ENCODE assay signal across 19 cellular contexts in genomic region chr14:78446807-78447206, GRCh38.
A peak's percentile ranks its signal among the peaks of the same experiment; 100 is the strongest.
DNase-seq lines count a peak whose midpoint lies in the region; FAIRE-seq and TF ChIP-seq lines count a peak whose summit lies in the region.
"Had no signal": no experiment of that assay in that cellular context is flagged by ENCODE, and none has a peak within 500 bp of the region (broad histone marks: within the 10 kb centered on the region; RNA-seq: fewer than 3 reads in every experiment).

No MANE protein-coding gene starts in this region.

- dilution Hi-C loops in endothelial cell of umbilical vein (cut with MboI; ENCODE audit: extremely low pct_ligation_motif_present, low sequenced_read_pairs), result no loop called here

- H3K18ac ChIP-seq in mesendoderm (ENCODE audit: low read length), result no peak overlapping the region

- H2BK15ac ChIP-seq in mesendoderm (replicated peaks; ENCODE audit: low read depth), result no peak overlapping the region

- in situ Hi-C loops in HAP-1 (cut with MboI; ENCODE audit: low sequenced_read_pairs), result no loop called here

- TF ChIP-seq EP300 in esophagus muscularis mucosa (IDR thresholded peaks at IDR 0.05), result no peak

- H3K4me1 Mint-ChIP-seq in immature natural killer cell, result no peaks in the 10 kb centered on the region
- H3K4me1 Mint-ChIP-seq: activated naive CD8-positive, alpha-beta T cell treated with anti-CD3 and anti-CD28 coated beads for 36 hours; central memory CD8-positive, alpha-beta T cell had no signal

- H3K79me2 ChIP-seq in endothelial cell of umbilical vein (ENCODE audit: control insufficient read depth, insufficient read depth, low read length) (no peaks in the 10 kb centered on the region), mesendoderm (ENCODE audit: control insufficient read depth, insufficient read depth, low read length) (no peaks in the 10 kb centered on the region)

- WGBS in mesendoderm (ENCODE audit: extremely low coverage, insufficient coverage, low lambda C conversion rate), result no CpG with 5 or more reads among the region's 3 CpGs
- 23% methylated on average over 3 of the region's 3 CpGs for WGBS in esophagus muscularis mucosa

- TF ChIP-seq POLR2A in endothelial cell of umbilical vein (IDR thresholded peaks at IDR 0.05; ENCODE audit: low read depth, low read length) (no peak), esophagus muscularis mucosa (IDR thresholded peaks at IDR 0.05; ENCODE audit: low read depth) (no peak)

- H3K27me3 ChIP-seq in endothelial cell of umbilical vein (ENCODE audit: control insufficient read depth in 2 of 2, insufficient read depth in 2 of 2, low read length in 2 of 2) (no peaks in the 10 kb centered on the region), mesendoderm (ENCODE audit: insufficient read depth, low read length, poor library complexity) (no peaks in the 10 kb centered on the region), HAP-1 (ENCODE audit: low read depth) (no peaks in the 10 kb centered on the region), esophagus muscularis mucosa (no peaks in the 10 kb centered on the region)
- H3K27me3 ChIP-seq: Peyer's patch had no signal

- H2AK5ac ChIP-seq in mesendoderm (ENCODE audit: low read length), result no peak overlapping the region

- no TSS peak for BruUV-seq in endothelial cell of umbilical vein (replicated peaks; lab: Mats Ljungman, UMichigan)

- H3K36me3 ChIP-seq in endothelial cell of umbilical vein (ENCODE audit: control insufficient read depth in 2 of 2, extremely low read depth in 1 of 2, insufficient read depth in 2 of 2, low read length in 2 of 2) (no peaks in the 10 kb centered on the region), mesendoderm (ENCODE audit: control insufficient read depth, insufficient read depth, low read length) (no peaks in the 10 kb centered on the region), HAP-1 (replicated peaks) (no peaks in the 10 kb centered on the region), esophagus muscularis mucosa (no peaks in the 10 kb centered on the region)
- H3K36me3 ChIP-seq: Peyer's patch, thoracic aorta had no signal

- no peak overlapping the region for H3K4ac ChIP-seq in mesendoderm (ENCODE audit: low read depth, low read length)

- H3K27ac ChIP-seq in endothelial cell of umbilical vein (ENCODE audit: insufficient read depth, low read depth, low read length) (no peak overlapping the region), mesendoderm (ENCODE audit: low read depth, low read length) (no peak overlapping the region), esophagus muscularis mucosa (replicated peaks in 1 of 4) (no peak overlapping the region)
- H3K27ac ChIP-seq: Peyer's patch, thoracic aorta had no signal

- H4K8ac ChIP-seq in mesendoderm (ENCODE audit: low read depth, low read length), result no peak overlapping the region

- no peak overlapping the region for H3K4me3 Mint-ChIP-seq in immature natural killer cell
- H3K4me3 Mint-ChIP-seq: activated CD4-positive, alpha-beta memory T cell treated with anti-CD3 and anti-CD28 coated beads for 36 hours; activated naive CD8-positive, alpha-beta T cell treated with anti-CD3 and anti-CD28 coated beads for 36 hours; activated T-cell treated with anti-CD3 and anti-CD28 coated beads, Interleukin-2, amount 50 U/mL, for 4 hours; central memory CD8-positive, alpha-beta T cell had no signal

- H3K4me3 ChIP-seq in endothelial cell of umbilical vein (replicated peaks in 1 of 3; ENCODE audit: insufficient read depth in 1 of 3, low read depth in 1 of 3, low read length in 3 of 3), result no peak overlapping the region
- no peak overlapping the region for H3K4me3 ChIP-seq in mesendoderm (ENCODE audit: low read length)
- no peak overlapping the region for H3K4me3 ChIP-seq in HAP-1
- H3K4me3 ChIP-seq in esophagus muscularis mucosa, result no peak overlapping the region
- H3K4me3 ChIP-seq: Peyer's patch, thoracic aorta had no signal

- no peak overlapping the region for H2BK120ac ChIP-seq in mesendoderm (ENCODE audit: low read depth, low read length)

- no peak overlapping the region for H4K5ac ChIP-seq in mesendoderm (ENCODE audit: low read length)

- no peaks in the 10 kb centered on the region for H3K36me3 Mint-ChIP-seq in immature natural killer cell
- H3K36me3 Mint-ChIP-seq: activated CD4-positive, alpha-beta memory T cell treated with anti-CD3 and anti-CD28 coated beads for 36 hours; activated naive CD8-positive, alpha-beta T cell treated with anti-CD3 and anti-CD28 coated beads for 36 hours had no signal

- H3K9ac ChIP-seq in endothelial cell of umbilical vein (replicated peaks; ENCODE audit: extremely low read depth, insufficient read depth, low read length) (no peak overlapping the region), mesendoderm (ENCODE audit: low read length) (no peak overlapping the region)

- peaks cover 0 to 2% (median 0%) of the 10 kb centered on the region in 3 donors for H3K27me3 Mint-ChIP-seq in immature natural killer cell (ENCODE audit: low read depth in 3 of 3)
- H3K27me3 Mint-ChIP-seq: central memory CD8-positive, alpha-beta T cell had no signal

- H4K20me1 ChIP-seq in endothelial cell of umbilical vein (replicated peaks; ENCODE audit: control insufficient read depth, extremely low read depth, insufficient read depth, low read length), result no peaks in the 10 kb centered on the region

- no peak for FAIRE-seq in endothelial cell of umbilical vein (lab: Jason Lieb, UNC)
- FAIRE-seq: endometrium, small intestine had no signal

- H3K23ac ChIP-seq in mesendoderm (ENCODE audit: low read length), result no peak overlapping the region

- TF ChIP-seq CTCF in endothelial cell of umbilical vein (IDR thresholded peaks at IDR 0.05; ENCODE audit: extremely low read depth in 1 of 2, insufficient read depth in 1 of 2, low read depth in 1 of 2, low read length in 2 of 2) (no peak), esophagus muscularis mucosa (IDR thresholded peaks at IDR 0.05) (no peak)

- H2AFZ ChIP-seq in endothelial cell of umbilical vein (ENCODE audit: low read depth, low read length), result no peak overlapping the region

- no peaks in the 10 kb centered on the region for H3K4me1 ChIP-seq in endothelial cell of umbilical vein (ENCODE audit: control insufficient read depth, extremely low read depth, insufficient read depth, low read length)
- H3K4me1 ChIP-seq in mesendoderm (ENCODE audit: control insufficient read depth, low read depth, low read length), result no peaks in the 10 kb centered on the region
- H3K4me1 ChIP-seq in HAP-1, result no peaks in the 10 kb centered on the region
- H3K4me1 ChIP-seq in esophagus muscularis mucosa, result no peaks in the 10 kb centered on the region
- H3K4me1 ChIP-seq: Peyer's patch had no signal

- no peak overlapping the region for H2BK5ac ChIP-seq in mesendoderm (ENCODE audit: low read length)

- no peaks in the 10 kb centered on the region for H3K9me3 ChIP-seq in endothelial cell of umbilical vein (replicated peaks; ENCODE audit: control insufficient read depth, insufficient read depth, low read length)
- no peaks in the 10 kb centered on the region for H3K9me3 ChIP-seq in HAP-1
- H3K9me3 ChIP-seq in esophagus muscularis mucosa, result no peaks in the 10 kb centered on the region
- H3K9me3 ChIP-seq: Peyer's patch, thoracic aorta had no signal

- no peak overlapping the region for H3K27ac Mint-ChIP-seq in immature natural killer cell
- H3K27ac Mint-ChIP-seq: activated CD4-positive, alpha-beta memory T cell treated with anti-CD3 and anti-CD28 coated beads for 36 hours; activated naive CD8-positive, alpha-beta T cell treated with anti-CD3 and anti-CD28 coated beads for 36 hours had no signal

- peak; percentile 15 for DNase-seq in GM03348 (ENCODE audit: low spot score)
- DNase-seq in OCI-M1 (lab: John Stamatoyannopoulos, UW), result peak; percentile 3
- peak; percentile 3 for DNase-seq in endothelial cell of umbilical vein (ENCODE audit: low read depth, low spot score)
- DNase-seq in mesendoderm, result peak; percentile 75
- no peak for DNase-seq in immature natural killer cell
- DNase-seq in HAP-1 (ENCODE audit: low spot score in 2 of 2), result no peak
- DNase-seq in esophagus muscularis mucosa (ENCODE audit: extremely low spot score), result no peak
- no peak for DNase-seq in NCI-H82 treated with DMSO at 0.1 percent for 48 hours (lab: John Stamatoyannopoulos, UW; ENCODE audit: unreplicated experiment)
- DNase-seq: activated CD4-positive, alpha-beta memory T cell treated with anti-CD3 and anti-CD28 coated beads for 36 hours; activated naive CD8-positive, alpha-beta T cell treated with anti-CD3 and anti-CD28 coated beads for 36 hours; activated T-cell treated with anti-CD3 and anti-CD28 coated beads, Interleukin-2, amount 50 U/mL, for 4 hours; kidney glomerular epithelial cell; NCI-H1092; NCI-H526; Peyer's patch; small intestine had no signal

- POLR2A ChIA-PET in endothelial cell of umbilical vein (lab: Charles Lee), result no interaction called here

- no peaks in the 10 kb centered on the region for H3K79me1 ChIP-seq in mesendoderm (ENCODE audit: low read length)

- CTCF ChIA-PET in endothelial cell of umbilical vein (lab: Charles Lee), result interaction anchor here (1.6 kb wide), 1 partner anchor 120 kb away, joined by 10 read pairs; no protein-coding TSS in a partner anchor

- no peaks in the 10 kb centered on the region for H3K9me1 ChIP-seq in endothelial cell of umbilical vein (replicated peaks; ENCODE audit: control insufficient read depth, extremely low read depth, insufficient read depth, low read length)

- H3K56ac ChIP-seq in mesendoderm (ENCODE audit: low read length), result no peak overlapping the region

- intact Hi-C loops in endothelial cell of umbilical vein (cut with micrococcal nuclease), result loop anchor here (5.0 to 10.0 kb wide), 2 partner anchors 455 to 792 kb away; no protein-coding TSS in a partner anchor
- intact Hi-C loops in esophagus muscularis mucosa (cut with DNase I), result no loop called here

- H3K4me2 ChIP-seq in endothelial cell of umbilical vein (ENCODE audit: insufficient read depth, low read length) (no peak overlapping the region), mesendoderm (ENCODE audit: low read length) (no peak overlapping the region)

- H3K9me3 Mint-ChIP-seq in immature natural killer cell, result peaks cover 0 to 1% (median 0%) of the 10 kb centered on the region in 6 donors
- H3K9me3 Mint-ChIP-seq: activated CD4-positive, alpha-beta memory T cell treated with anti-CD3 and anti-CD28 coated beads for 36 hours; activated naive CD8-positive, alpha-beta T cell treated with anti-CD3 and anti-CD28 coated beads for 36 hours; activated T-cell treated with anti-CD3 and anti-CD28 coated beads, Interleukin-2, amount 50 U/mL, for 4 hours; central memory CD8-positive, alpha-beta T cell had no signal

TF ChIP-seq in endothelial cell of umbilical vein, 7 proteins besides CTCF, POLR2A, EP300 and RAD21:
- TF ChIP-seq FOS (IDR thresholded peaks at IDR 0.05; ENCODE audit: borderline replicate concordance, insufficient read depth, low read length) (no peak), EZH2 (IDR thresholded peaks at IDR 0.05; ENCODE audit: borderline replicate concordance, low read depth, low read length, severe bottlenecking) (no peak), MYC (IDR thresholded peaks at IDR 0.05; ENCODE audit: low read depth, low read length) (no peak), GATA2 (IDR thresholded peaks at IDR 0.05; ENCODE audit: insufficient read depth, insufficient read length, low read depth, low read length) (no peak), MAX (IDR thresholded peaks at IDR 0.05; ENCODE audit: insufficient read depth, insufficient read length) (no peak)

Comparison
In these comparisons a context has a peak if more than half of its experiments do, and no peak if none do; other contexts are left out.
1. DNase-seq: peak in GM03348 (single experiment), OCI-M1 (single experiment), endothelial cell of umbilical vein (single experiment) and mesendoderm (single experiment); none in immature natural killer cell (0 of 3), HAP-1 (0 of 2), esophagus muscularis mucosa (single experiment) and NCI-H82 treated with DMSO at 0.1 percent for 48 hours (single experiment).